Comparison of ENCODE assay signal across 8 cellular contexts in the genomic region with DNA sequence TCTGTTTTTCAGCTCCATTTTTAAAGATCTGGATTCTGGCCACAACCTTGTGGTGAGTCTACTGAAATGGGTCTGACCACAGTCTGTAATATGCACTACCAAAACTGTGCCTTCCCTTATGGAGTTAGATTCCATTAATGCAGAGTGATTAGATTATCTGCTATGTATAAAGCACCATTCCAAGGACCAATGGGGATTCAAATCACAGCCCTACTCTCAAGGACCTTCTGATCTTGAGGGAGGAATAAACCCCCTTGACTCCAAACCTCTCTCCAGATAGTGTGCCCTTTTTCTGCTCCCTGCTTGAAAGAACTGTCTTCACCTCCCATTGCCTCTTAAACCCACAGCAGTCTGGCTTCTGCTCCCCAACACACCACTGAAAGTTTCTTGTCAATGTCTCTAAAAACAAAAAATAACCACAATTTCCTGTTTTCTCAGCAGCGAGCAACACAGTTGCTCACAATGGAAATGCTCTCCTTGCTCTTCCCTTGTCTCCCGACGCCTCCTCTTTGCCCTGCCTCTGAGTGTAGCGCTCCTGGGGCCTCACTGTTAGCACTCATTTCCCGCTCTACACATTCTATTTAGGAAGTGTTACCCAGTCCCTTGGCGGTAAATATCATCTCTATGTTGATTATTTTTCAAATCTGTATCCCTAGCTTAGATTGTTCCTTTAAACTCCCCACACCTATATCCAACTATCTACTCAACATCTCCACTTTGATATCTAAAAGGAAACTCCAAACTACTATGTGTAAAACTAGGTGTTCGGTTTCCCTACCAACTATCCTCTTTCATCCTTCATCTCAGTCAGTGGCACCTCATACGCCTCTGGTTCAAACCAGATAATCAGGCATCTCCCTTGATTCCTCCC. TPM values are rescaled to one million over a fixed set of nuclear protein-coding genes. Genes with fewer than 3 reads are reported as not detected.
DNase-seq lines count a peak whose midpoint lies in the region; ATAC-seq lines count a peak whose summit lies in the region.

No MANE protein-coding gene starts in this region.

- DNase-seq in activated gamma-delta T cell treated with Interleukin-2 at 50 U/mL for 16 hours, result peak; percentile 11
- no peak for DNase-seq in activated gamma-delta T cell (lab: John Stamatoyannopoulos, UW)
- DNase-seq in SIG-M5 treated with dmso at 0.1 percent for 504 hours (lab: John Stamatoyannopoulos, UW; ENCODE audit: unreplicated experiment), result peak; percentile 80
- DNase-seq in medulla oblongata (ENCODE audit: extremely low spot score), result peak; percentile 51
- no peak for DNase-seq in NCI-H2081 (lab: John Stamatoyannopoulos, UW)
- DNase-seq in HT-29 (ENCODE audit: low spot score), result no peak
- no peak for DNase-seq in HUDEP-2 (lab: John Stamatoyannopoulos, UW; ENCODE audit: unreplicated experiment in 76 of 76)

- peak; percentile 88 for ATAC-seq in HG02938 (IDR thresholded peaks at IDR 0.05; ENCODE audit: unreplicated experiment)

RNA-seq across cellular contexts. Expression of gene PCNX2, which starts 13.6 kb away (rescaled TPM):
- 11.8 and 20.2 TPM in 2 replicates for total RNA-seq in HT-29 (2014; rRNA removed; shearing (Covaris generic))

RNA-seq across cellular contexts. Expression of gene MAP3K21, which starts 45.6 kb away (rescaled TPM):
- total RNA-seq in HT-29 (2014; rRNA removed; shearing (Covaris generic)), result 10.1 and 10.8 TPM in 2 replicates

Comparison
In these comparisons a context has a peak if more than half of its experiments do, and no peak if none do; other contexts are left out.
1. DNase-seq: peak in activated gamma-delta T cell treated with Interleukin-2 at 50 U/mL for 16 hours (single experiment), SIG-M5 treated with dmso at 0.1 percent for 504 hours (single experiment) and medulla oblongata (single experiment); none in activated gamma-delta T cell (single experiment), NCI-H2081 (0 of 2), HT-29 (single experiment) and HUDEP-2 (0 of 76).